ENCODE assay signal across 1 cellular context in genomic region chr3:25604107-25604805, GRCh38.
TF ChIP-seq lines count a peak whose summit lies in the region.

No MANE protein-coding gene starts in this region.

TF ChIP-seq in liver, 16 proteins besides CTCF, POLR2A, EP300 and RAD21 (continued from another document):
- TF ChIP-seq, protein P1, sequence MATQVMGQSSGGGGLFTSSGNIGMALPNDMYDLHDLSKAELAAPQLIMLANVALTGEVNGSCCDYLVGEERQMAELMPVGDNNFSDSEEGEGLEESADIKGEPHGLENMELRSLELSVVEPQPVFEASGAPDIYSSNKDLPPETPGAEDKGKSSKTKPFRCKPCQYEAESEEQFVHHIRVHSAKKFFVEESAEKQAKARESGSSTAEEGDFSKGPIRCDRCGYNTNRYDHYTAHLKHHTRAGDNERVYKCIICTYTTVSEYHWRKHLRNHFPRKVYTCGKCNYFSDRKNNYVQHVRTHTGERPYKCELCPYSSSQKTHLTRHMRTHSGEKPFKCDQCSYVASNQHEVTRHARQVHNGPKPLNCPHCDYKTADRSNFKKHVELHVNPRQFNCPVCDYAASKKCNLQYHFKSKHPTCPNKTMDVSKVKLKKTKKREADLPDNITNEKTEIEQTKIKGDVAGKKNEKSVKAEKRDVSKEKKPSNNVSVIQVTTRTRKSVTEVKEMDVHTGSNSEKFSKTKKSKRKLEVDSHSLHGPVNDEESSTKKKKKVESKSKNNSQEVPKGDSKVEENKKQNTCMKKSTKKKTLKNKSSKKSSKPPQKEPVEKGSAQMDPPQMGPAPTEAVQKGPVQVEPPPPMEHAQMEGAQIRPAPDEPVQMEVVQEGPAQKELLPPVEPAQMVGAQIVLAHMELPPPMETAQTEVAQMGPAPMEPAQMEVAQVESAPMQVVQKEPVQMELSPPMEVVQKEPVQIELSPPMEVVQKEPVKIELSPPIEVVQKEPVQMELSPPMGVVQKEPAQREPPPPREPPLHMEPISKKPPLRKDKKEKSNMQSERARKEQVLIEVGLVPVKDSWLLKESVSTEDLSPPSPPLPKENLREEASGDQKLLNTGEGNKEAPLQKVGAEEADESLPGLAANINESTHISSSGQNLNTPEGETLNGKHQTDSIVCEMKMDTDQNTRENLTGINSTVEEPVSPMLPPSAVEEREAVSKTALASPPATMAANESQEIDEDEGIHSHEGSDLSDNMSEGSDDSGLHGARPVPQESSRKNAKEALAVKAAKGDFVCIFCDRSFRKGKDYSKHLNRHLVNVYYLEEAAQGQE (IDR thresholded peaks at IDR 0.05): no peak
TF ChIP-seq in liver: peak in this region for 0.
